In genomic region chr6:33453361-33454008, GRCh38 we compare ENCODE assay signal across 8 cellular contexts. TPM values are rescaled to one million over a fixed set of nuclear protein-coding genes. Genes with fewer than 3 reads are reported as not detected.
A peak's percentile ranks its signal among the peaks of the same experiment; 100 is the strongest.
DNase-seq lines count a peak whose midpoint lies in the region; ATAC-seq, FAIRE-seq and TF ChIP-seq lines count a peak whose summit lies in the region.

No MANE protein-coding gene starts in this region.

- peaks cover 39% of the 10 kb centered on the region for H3K4me1 Mint-ChIP-seq in activated T-cell treated with anti-CD3 and anti-CD28 coated beads, Interleukin-2, amount 50 U/mL, for 24 hours (ENCODE audit: low read depth)
- H3K4me1 Mint-ChIP-seq in activated T-helper 1 cell treated with anti-CD3 and anti-CD28 coated beads, Interleukin-12 subunit alpha, Interleukin-12 subunit beta, Interleukin-2, Interleukin-4 antibody, amounts not matched to agents 30 ng/mL and 10 ng/mL and 1 ng/mL, durations not matched to agents 14 hours and 24 hours and 36 hours (ENCODE audit: low read depth): peaks cover 38% of the 10 kb centered on the region

- FAIRE-seq in GM12892 (lab: Jason Lieb, UNC): no peak

- H3K27ac Mint-ChIP-seq in activated T-cell treated with anti-CD3 and anti-CD28 coated beads, Interleukin-2, amount 50 U/mL, for 24 hours: peak overlapping the region; percentile 90
- peak overlapping the region; percentile 88 for H3K27ac Mint-ChIP-seq in activated T-helper 1 cell treated with anti-CD3 and anti-CD28 coated beads, Interleukin-12 subunit alpha, Interleukin-12 subunit beta, Interleukin-2, Interleukin-4 antibody, amounts not matched to agents 30 ng/mL and 10 ng/mL and 1 ng/mL, durations not matched to agents 14 hours and 24 hours and 36 hours

- no peaks in the 10 kb centered on the region for H3K27me3 Mint-ChIP-seq in activated T-cell treated with anti-CD3 and anti-CD28 coated beads, Interleukin-2, amount 50 U/mL, for 24 hours
- no peaks in the 10 kb centered on the region for H3K27me3 Mint-ChIP-seq in activated T-helper 1 cell treated with anti-CD3 and anti-CD28 coated beads, Interleukin-12 subunit alpha, Interleukin-12 subunit beta, Interleukin-2, Interleukin-4 antibody, amounts not matched to agents 30 ng/mL and 10 ng/mL and 1 ng/mL, durations not matched to agents 14 hours and 24 hours and 36 hours (ENCODE audit: insufficient read depth)

- H3K4me3 ChIP-seq in iPS-18c (ENCODE audit: insufficient read depth, low read depth, low read length): peak overlapping the region; percentile 94; the same call in 1 of the 2 replicates

- H3K4me3 Mint-ChIP-seq in activated T-cell treated with anti-CD3 and anti-CD28 coated beads, Interleukin-2, amount 50 U/mL, for 24 hours: peak overlapping the region; percentile 92
- H3K4me3 Mint-ChIP-seq in activated T-helper 1 cell treated with anti-CD3 and anti-CD28 coated beads, Interleukin-12 subunit alpha, Interleukin-12 subunit beta, Interleukin-2, Interleukin-4 antibody, amounts not matched to agents 30 ng/mL and 10 ng/mL and 1 ng/mL, durations not matched to agents 14 hours and 24 hours and 36 hours: peak overlapping the region; percentile 95

- H3K9me3 ChIP-seq in iPS-18c (ENCODE audit: control insufficient read depth, insufficient read depth, low read length): no peaks in the 10 kb centered on the region

- ATAC-seq in HG02981 (IDR thresholded peaks at IDR 0.05; ENCODE audit: unreplicated experiment) (no peak), GM21529 (IDR thresholded peaks at IDR 0.05; ENCODE audit: unreplicated experiment) (no peak)

- H3K27ac ChIP-seq in temporal lobe (ENCODE audit: low read depth, low read length): peak overlapping the region; percentile 76

- intact Hi-C loops in activated T-helper 1 cell treated with anti-CD3 and anti-CD28 coated beads, Interleukin-12 subunit alpha, Interleukin-12 subunit beta, Interleukin-2, Interleukin-4 antibody, amounts not matched to agents 30 ng/mL and 10 ng/mL and 1 ng/mL, durations not matched to agents 14 hours and 24 hours and 36 hours (cut with micrococcal nuclease): loop anchor here (1.0 to 10.0 kb wide), 13 partner anchors 22 to 258 kb away; partner anchors contain the start of genes BAK1, ITPR3, KIFC1 and PFDN6

- TF ChIP-seq POLR2A in GM12892 (IDR thresholded peaks at IDR 0.05; ENCODE audit: low read depth, low read length): no peak

- peaks cover 61% of the 10 kb centered on the region for H3K36me3 Mint-ChIP-seq in activated T-cell treated with anti-CD3 and anti-CD28 coated beads, Interleukin-2, amount 50 U/mL, for 24 hours (ENCODE audit: low read depth)
- peaks cover 36% of the 10 kb centered on the region for H3K36me3 Mint-ChIP-seq in activated T-helper 1 cell treated with anti-CD3 and anti-CD28 coated beads, Interleukin-12 subunit alpha, Interleukin-12 subunit beta, Interleukin-2, Interleukin-4 antibody, amounts not matched to agents 30 ng/mL and 10 ng/mL and 1 ng/mL, durations not matched to agents 14 hours and 24 hours and 36 hours (ENCODE audit: low read depth)

- no peaks in the 10 kb centered on the region for H3K9me3 Mint-ChIP-seq in activated T-cell treated with anti-CD3 and anti-CD28 coated beads, Interleukin-2, amount 50 U/mL, for 24 hours
- no peaks in the 10 kb centered on the region for H3K9me3 Mint-ChIP-seq in activated T-helper 1 cell treated with anti-CD3 and anti-CD28 coated beads, Interleukin-12 subunit alpha, Interleukin-12 subunit beta, Interleukin-2, Interleukin-4 antibody, amounts not matched to agents 30 ng/mL and 10 ng/mL and 1 ng/mL, durations not matched to agents 14 hours and 24 hours and 36 hours

- no peak for DNase-seq in activated T-cell treated with anti-CD3 and anti-CD28 coated beads, Interleukin-2, amount 50 U/mL, for 24 hours
- DNase-seq in activated T-cell treated with anti-CD3 and anti-CD28 coated beads for 4 hours (no peak), GM12892 (ENCODE audit: insufficient read length) (no peak)
- DNase-seq in activated T-helper 1 cell treated with anti-CD3 and anti-CD28 coated beads, Interleukin-12 subunit alpha, Interleukin-12 subunit beta, Interleukin-2, Interleukin-4 antibody, amounts not matched to agents 30 ng/mL and 10 ng/mL and 1 ng/mL, durations not matched to agents 14 hours and 24 hours and 36 hours (ENCODE audit: low spot score): no peak

RNA-seq across cellular contexts. Expression of gene ZBTB9, which starts 0.9 kb away (rescaled TPM):
- 15.8 and 17.0 TPM in 2 replicates for total RNA-seq in activated T-helper 1 cell treated with anti-CD3 and anti-CD28 coated beads, Interleukin-12 subunit alpha, Interleukin-12 subunit beta, Interleukin-2, Interleukin-4 antibody, amounts not matched to agents 30 ng/mL and 10 ng/mL and 1 ng/mL, durations not matched to agents 14 hours and 24 hours and 36 hours
- 5.9 TPM for total RNA-seq in temporal lobe
- 6.1 TPM for polyA plus RNA-seq in GM12892 (2012; ENCODE audit: missing spikeins)

RNA-seq across cellular contexts. Expression of gene SYNGAP1, which starts 33.6 kb away (rescaled TPM):
- total RNA-seq in activated T-helper 1 cell treated with anti-CD3 and anti-CD28 coated beads, Interleukin-12 subunit alpha, Interleukin-12 subunit beta, Interleukin-2, Interleukin-4 antibody, amounts not matched to agents 30 ng/mL and 10 ng/mL and 1 ng/mL, durations not matched to agents 14 hours and 24 hours and 36 hours: 37.1 and 56.6 TPM in 2 replicates
- total RNA-seq in temporal lobe: 36.4 TPM
- polyA plus RNA-seq in GM12892 (2012; ENCODE audit: missing spikeins): 4.8 TPM

RNA-seq across cellular contexts. Expression of gene CUTA, which starts 35.6 kb away (rescaled TPM):
- total RNA-seq in activated T-helper 1 cell treated with anti-CD3 and anti-CD28 coated beads, Interleukin-12 subunit alpha, Interleukin-12 subunit beta, Interleukin-2, Interleukin-4 antibody, amounts not matched to agents 30 ng/mL and 10 ng/mL and 1 ng/mL, durations not matched to agents 14 hours and 24 hours and 36 hours: 131 and 137 TPM in 2 replicates
- 64.9 TPM for total RNA-seq in temporal lobe
- 154 TPM for polyA plus RNA-seq in GM12892 (2012; ENCODE audit: missing spikeins)

RNA-seq across cellular contexts. Expression of gene PHF1, which starts 42.7 kb away (rescaled TPM):
- total RNA-seq in activated T-helper 1 cell treated with anti-CD3 and anti-CD28 coated beads, Interleukin-12 subunit alpha, Interleukin-12 subunit beta, Interleukin-2, Interleukin-4 antibody, amounts not matched to agents 30 ng/mL and 10 ng/mL and 1 ng/mL, durations not matched to agents 14 hours and 24 hours and 36 hours: 28.7 and 38.8 TPM in 2 replicates
- total RNA-seq in temporal lobe: 17.7 TPM
- polyA plus RNA-seq in GM12892 (2012; ENCODE audit: missing spikeins): 17.4 TPM
